ENCODE assay signal across 8 cellular contexts in the genomic region with DNA sequence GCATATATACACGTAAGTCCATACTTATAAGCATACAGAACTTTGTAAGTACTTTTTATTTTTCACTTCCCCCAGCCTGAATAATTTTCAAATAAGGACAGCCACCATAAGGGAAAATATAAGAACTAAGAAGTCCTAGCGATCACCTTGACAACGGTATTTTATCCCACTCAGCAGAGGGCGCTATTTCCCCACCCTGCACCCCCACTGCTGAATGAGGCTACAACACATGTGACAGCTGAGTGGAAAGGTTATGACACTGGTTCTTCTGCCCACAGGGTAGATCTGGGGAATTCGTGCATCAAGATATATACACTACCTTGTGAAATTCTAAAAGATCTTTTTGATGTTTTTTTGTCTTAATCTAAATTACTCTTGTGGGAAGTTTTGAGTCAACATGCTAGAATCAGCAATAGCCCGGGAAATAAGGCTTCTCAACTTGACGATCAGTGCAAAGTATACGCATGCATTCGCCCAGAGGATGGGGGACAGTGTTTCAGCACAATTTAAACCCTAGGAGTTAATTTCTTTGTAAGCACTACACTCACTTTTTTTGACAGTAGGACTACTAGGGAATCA.
DNase-seq lines count a peak whose midpoint lies in the region; ATAC-seq and TF ChIP-seq lines count a peak whose summit lies in the region.

No MANE protein-coding gene starts in this region.

- H3K4ac ChIP-seq in neuronal stem cell (ENCODE audit: low read length), result no peak overlapping the region

- H3K9me3 ChIP-seq in neuronal stem cell (replicated peaks in 1 of 2; ENCODE audit: control insufficient read depth in 2 of 2, insufficient read depth in 1 of 2, low read depth in 1 of 2, low read length in 2 of 2), result no peaks in the 10 kb centered on the region
- H3K9me3 ChIP-seq in upper lobe of right lung, result no peaks in the 10 kb centered on the region

- WGBS in neuronal stem cell (ENCODE audit: extremely low coverage in 2 of 2, insufficient read length in 2 of 2, insufficient replicate concordance in 1 of 2), 2 donors, result no CpG with 5 or more reads among the region's 9 CpGs

- H3K27ac ChIP-seq in neuronal stem cell (replicated peaks; ENCODE audit: low read length) (no peak overlapping the region), upper lobe of right lung (no peak overlapping the region)

- no peak overlapping the region for H2BK15ac ChIP-seq in neuronal stem cell (ENCODE audit: low read length)

- H3K79me1 ChIP-seq in neuronal stem cell (ENCODE audit: low read depth, low read length), result no peaks in the 10 kb centered on the region

- no peak overlapping the region for H2AK5ac ChIP-seq in neuronal stem cell (ENCODE audit: low read depth, low read length)

- H3K36me3 ChIP-seq in neuronal stem cell (replicated peaks in 1 of 2; ENCODE audit: control insufficient read depth in 2 of 2, insufficient read depth in 2 of 2, low read length in 2 of 2), result no peaks in the 10 kb centered on the region
- no peaks in the 10 kb centered on the region for H3K36me3 ChIP-seq in upper lobe of right lung

- TF ChIP-seq CTCF in upper lobe of right lung (IDR thresholded peaks at IDR 0.05), result peak; percentile 70

- H2BK5ac ChIP-seq in neuronal stem cell (ENCODE audit: low read length), result no peak overlapping the region

- no peaks in the 10 kb centered on the region for H3K4me1 ChIP-seq in neuronal stem cell (ENCODE audit: control insufficient read depth in 2 of 2, insufficient read depth in 1 of 2, low read depth in 1 of 2, low read length in 2 of 2)
- H3K4me1 ChIP-seq in upper lobe of right lung, result no peaks in the 10 kb centered on the region

- H3K4me2 ChIP-seq in neuronal stem cell (ENCODE audit: insufficient read depth, low read length, poor library complexity, severe bottlenecking), result no peak overlapping the region

- TF ChIP-seq POLR2A in erythroblast (IDR thresholded peaks at IDR 0.05; ENCODE audit: low read length), result no peak

- H3K27me3 ChIP-seq in neuronal stem cell (ENCODE audit: control insufficient read depth in 3 of 3, insufficient read depth in 3 of 3, low read depth in 1 of 3, low read length in 3 of 3) (peaks cover 0 to 2% (median 0%) of the 10 kb centered on the region in 3 experiments), upper lobe of right lung (no peaks in the 10 kb centered on the region)

- no peak overlapping the region for H2BK12ac ChIP-seq in neuronal stem cell (ENCODE audit: low read length)

- no peak overlapping the region for H3K18ac ChIP-seq in neuronal stem cell (ENCODE audit: low read length)

- no peak overlapping the region for H4K8ac ChIP-seq in neuronal stem cell (ENCODE audit: low read depth, low read length)

- H2AFZ ChIP-seq in neuronal stem cell (ENCODE audit: low read length), result no peak overlapping the region

- H2BK120ac ChIP-seq in neuronal stem cell (ENCODE audit: low read depth, low read length), result no peak overlapping the region

- no peak overlapping the region for H3K14ac ChIP-seq in neuronal stem cell (ENCODE audit: low read length)

- ATAC-seq in HG02678 (IDR thresholded peaks at IDR 0.05; ENCODE audit: unreplicated experiment) (peak; percentile 81), upper lobe of right lung (peak; percentile 98)

- peak; percentile 14 for DNase-seq in NCI-H1105 treated with DMSO at 0.1 percent for 48 hours (lab: John Stamatoyannopoulos, UW)
- DNase-seq in NCI-H1105 (lab: John Stamatoyannopoulos, UW), result no peak
- DNase-seq in NCI-H460 (ENCODE audit: extremely low read depth, low read depth), result peak; percentile 48
- DNase-seq in activated CD8-positive, alpha-beta memory T cell treated with anti-CD3 and anti-CD28 coated beads for 1 hour (ENCODE audit: extremely low read depth in 1 of 2, low read depth in 1 of 2), result peak; percentile 22 to 25
- DNase-seq in erythroblast (lab: John Stamatoyannopoulos, UW), result peak; percentile 62 to 81
- DNase-seq in neuronal stem cell (ENCODE audit: low spot score), result peak; percentile 51
- DNase-seq in upper lobe of right lung, result peak; percentile 67

- intact Hi-C loops in upper lobe of right lung (cut with DNase I), result no loop called here

- H3K9ac ChIP-seq in neuronal stem cell (ENCODE audit: low read depth, low read length, poor library complexity), result no peak overlapping the region

- no peak overlapping the region for H4K91ac ChIP-seq in neuronal stem cell (ENCODE audit: low read depth, low read length, poor library complexity)

- no peak overlapping the region for H3K23ac ChIP-seq in neuronal stem cell (ENCODE audit: low read depth, low read length, poor library complexity)

- H3K4me3 ChIP-seq in neuronal stem cell (ENCODE audit: low read length in 2 of 2), result no peak overlapping the region
- no peak overlapping the region for H3K4me3 ChIP-seq in upper lobe of right lung
